ENCODE assay signal across 1 cellular context in the genomic region with DNA sequence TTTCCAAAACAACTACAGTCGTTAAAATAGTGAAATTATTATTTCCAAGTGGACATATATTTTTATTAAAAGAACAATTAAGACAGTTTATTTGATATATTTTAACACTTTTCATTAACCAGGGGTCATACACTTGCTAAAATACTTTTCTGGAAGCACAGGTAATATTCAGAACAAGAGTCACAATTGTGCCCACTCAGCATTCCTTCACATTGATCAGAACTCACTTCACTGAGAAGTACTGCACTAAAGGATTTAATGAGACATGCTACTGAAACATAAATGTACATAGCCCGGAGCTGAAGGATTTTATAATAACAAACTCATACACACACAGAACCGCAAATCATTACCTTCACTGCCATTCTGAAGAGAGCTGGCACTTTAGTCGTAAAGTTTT.
TF ChIP-seq lines count a peak whose summit lies in the region.

No MANE protein-coding gene starts in this region.

TF ChIP-seq in GM23338, 12 proteins besides CTCF, POLR2A, EP300 and RAD21 (continued from another document):
- TF ChIP-seq, protein P1, sequence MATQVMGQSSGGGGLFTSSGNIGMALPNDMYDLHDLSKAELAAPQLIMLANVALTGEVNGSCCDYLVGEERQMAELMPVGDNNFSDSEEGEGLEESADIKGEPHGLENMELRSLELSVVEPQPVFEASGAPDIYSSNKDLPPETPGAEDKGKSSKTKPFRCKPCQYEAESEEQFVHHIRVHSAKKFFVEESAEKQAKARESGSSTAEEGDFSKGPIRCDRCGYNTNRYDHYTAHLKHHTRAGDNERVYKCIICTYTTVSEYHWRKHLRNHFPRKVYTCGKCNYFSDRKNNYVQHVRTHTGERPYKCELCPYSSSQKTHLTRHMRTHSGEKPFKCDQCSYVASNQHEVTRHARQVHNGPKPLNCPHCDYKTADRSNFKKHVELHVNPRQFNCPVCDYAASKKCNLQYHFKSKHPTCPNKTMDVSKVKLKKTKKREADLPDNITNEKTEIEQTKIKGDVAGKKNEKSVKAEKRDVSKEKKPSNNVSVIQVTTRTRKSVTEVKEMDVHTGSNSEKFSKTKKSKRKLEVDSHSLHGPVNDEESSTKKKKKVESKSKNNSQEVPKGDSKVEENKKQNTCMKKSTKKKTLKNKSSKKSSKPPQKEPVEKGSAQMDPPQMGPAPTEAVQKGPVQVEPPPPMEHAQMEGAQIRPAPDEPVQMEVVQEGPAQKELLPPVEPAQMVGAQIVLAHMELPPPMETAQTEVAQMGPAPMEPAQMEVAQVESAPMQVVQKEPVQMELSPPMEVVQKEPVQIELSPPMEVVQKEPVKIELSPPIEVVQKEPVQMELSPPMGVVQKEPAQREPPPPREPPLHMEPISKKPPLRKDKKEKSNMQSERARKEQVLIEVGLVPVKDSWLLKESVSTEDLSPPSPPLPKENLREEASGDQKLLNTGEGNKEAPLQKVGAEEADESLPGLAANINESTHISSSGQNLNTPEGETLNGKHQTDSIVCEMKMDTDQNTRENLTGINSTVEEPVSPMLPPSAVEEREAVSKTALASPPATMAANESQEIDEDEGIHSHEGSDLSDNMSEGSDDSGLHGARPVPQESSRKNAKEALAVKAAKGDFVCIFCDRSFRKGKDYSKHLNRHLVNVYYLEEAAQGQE (IDR thresholded peaks at IDR 0.05; ENCODE audit: unreplicated experiment): no peak
- TF ChIP-seq EZH2 (IDR thresholded peaks at IDR 0.05; ENCODE audit: low read depth, unreplicated experiment): no peak
